14 cellular contexts compared by ENCODE assay signal in the genomic region with DNA sequence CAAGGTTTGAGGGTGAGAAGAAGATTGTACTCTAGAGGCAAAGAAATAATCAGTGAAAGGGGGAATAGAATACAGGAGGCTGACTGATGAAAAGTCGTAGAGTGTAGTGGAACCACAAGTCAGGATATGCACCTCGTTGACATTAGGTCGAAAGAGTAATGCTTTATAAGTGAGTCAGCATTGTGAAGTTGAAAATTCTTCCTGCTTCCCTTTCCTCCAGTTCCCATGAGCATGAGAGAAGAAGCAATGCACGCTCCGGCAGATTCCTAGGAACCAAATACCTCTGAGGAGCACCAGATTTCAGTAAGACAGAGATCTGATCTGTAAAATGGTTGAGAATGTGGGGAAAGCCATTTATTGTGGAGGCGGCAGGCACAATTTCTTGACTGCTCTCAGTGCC. TPM values are rescaled to one million over a fixed set of nuclear protein-coding genes. Genes with fewer than 3 reads are reported as not detected.
DNase-seq lines count a peak whose midpoint lies in the region; ATAC-seq and TF ChIP-seq lines count a peak whose summit lies in the region.
"Had no signal": no experiment of that assay in that cellular context is flagged by ENCODE, and none has a peak within 500 bp of the region (broad histone marks: within the 10 kb centered on the region; RNA-seq: fewer than 3 reads in every experiment).

No MANE protein-coding gene starts in this region.

- no peaks in the 10 kb centered on the region for H3K79me2 ChIP-seq in PC-9 (ENCODE audit: low read depth)

- POLR2A ChIA-PET in PC-9 (lab: Charles Lee; ENCODE audit: unreplicated experiment) = no interaction called here

- H3K27ac ChIP-seq in PC-9 (peak overlapping the region; percentile 75), endodermal cell (ENCODE audit: low read depth, low read length) (no peak overlapping the region)
- H3K27ac ChIP-seq: BLaER1 had no signal

- intact Hi-C loops in PC-9 (cut with micrococcal nuclease; ENCODE audit: unreplicated experiment) = loop anchor here (5.0 to 10.0 kb wide), 2 partner anchors 84 to 1921 kb away; no protein-coding TSS in a partner anchor

- H3K27me3 ChIP-seq in PC-9 (ENCODE audit: insufficient read depth, low read depth) (no peaks in the 10 kb centered on the region), endodermal cell (ENCODE audit: control insufficient read depth, insufficient read depth, low read length, poor library complexity, severe bottlenecking) (no peaks in the 10 kb centered on the region)
- H3K27me3 ChIP-seq: BLaER1 had no signal

- in situ Hi-C loops in Caki2 (cut with HindIII; ENCODE audit: low pct_unique_long_range_greater_than_20kb, low sequenced_read_pairs) = no loop called here

- peaks cover 39% of the 10 kb centered on the region for H3K9me3 Mint-ChIP-seq in endodermal cell
- H3K9me3 Mint-ChIP-seq: stimulated activated effector memory CD8-positive, alpha-beta T cell treated with anti-CD3 and anti-CD28 coated beads, Interleukin-12 subunit alpha, Interleukin-12 subunit beta, amount 100 ng/mL, for 72 hours had no signal

- H2AFZ ChIP-seq in PC-9 = no peak overlapping the region; the same call in 1 of the 2 replicates

- peak; percentile 83 for ATAC-seq in esophagus mucosa
- ATAC-seq: stimulated activated effector memory CD8-positive, alpha-beta T cell treated with anti-CD3 and anti-CD28 coated beads, Interleukin-12 subunit alpha, Interleukin-12 subunit beta, amount 100 ng/mL, for 72 hours had no signal

- 90% methylated on average over 4 to 6 of the region's 6 CpGs for WGBS in endodermal cell (ENCODE audit: insufficient coverage in 1 of 2, insufficient read length in 1 of 2), 2 experiments

- H3K9me2 ChIP-seq in PC-9 (ENCODE audit: insufficient read depth) = no peaks in the 10 kb centered on the region

- no peak overlapping the region for H3K27ac Mint-ChIP-seq in endodermal cell
- H3K27ac Mint-ChIP-seq: stimulated activated effector memory CD8-positive, alpha-beta T cell treated with anti-CD3 and anti-CD28 coated beads, Interleukin-12 subunit alpha, Interleukin-12 subunit beta, amount 100 ng/mL, for 72 hours had no signal

- H3K9me3 ChIP-seq in PC-9 (ENCODE audit: insufficient read depth, low read depth) = 0 out of 2 replicates have a peak, but pooled peaks cover 5% of the 10 kb centered on the region
- H3K9me3 ChIP-seq in endodermal cell (ENCODE audit: control insufficient read depth, low read length) = peaks cover 32% of the 10 kb centered on the region
- H3K9me3 ChIP-seq: BLaER1 had no signal

- TF ChIP-seq CTCF in PC-9 (conservative IDR thresholded peaks at IDR 0.05) (no peak), endodermal cell (conservative IDR thresholded peaks at IDR 0.05) (no peak)

- H3K4me3 ChIP-seq in PC-9 = no peak overlapping the region
- no peak overlapping the region for H3K4me3 ChIP-seq in endodermal cell (ENCODE audit: low read length)
- H3K4me3 ChIP-seq: BLaER1 had no signal

- H3K36me3 ChIP-seq in PC-9 (ENCODE audit: low read depth) = no peaks in the 10 kb centered on the region
- no peaks in the 10 kb centered on the region for H3K36me3 ChIP-seq in endodermal cell (ENCODE audit: control insufficient read depth, insufficient read depth, low read length)
- H3K36me3 ChIP-seq: BLaER1 had no signal

- no peaks in the 10 kb centered on the region for H4K20me1 ChIP-seq in PC-9 (ENCODE audit: insufficient read depth)
- H4K20me1 ChIP-seq: BLaER1 had no signal

- DNase-seq in Caki2 (ENCODE audit: low read depth) = peak; percentile 20
- DNase-seq in PC-9 = peak; percentile 50 to 83
- DNase-seq in myocyte (ENCODE audit: low read depth) = peak; percentile 20
- DNase-seq in germinal center (ENCODE audit: low spot score) = no peak
- no peak for DNase-seq in endodermal cell
- no peak for DNase-seq in NCI-H82 treated with DMSO at 0.1 percent for 48 hours (lab: John Stamatoyannopoulos, UW; ENCODE audit: unreplicated experiment)
- no peak for DNase-seq in NCI-H128 (lab: John Stamatoyannopoulos, UW; ENCODE audit: unreplicated experiment)
- DNase-seq: effector memory CD4-positive, alpha-beta T cell; Karpas-422; occipital lobe had no signal

- CTCF ChIA-PET in PC-9 (lab: Charles Lee) = no interaction called here

- BruUV-seq in PC-9 (replicated peaks; lab: Mats Ljungman, UMichigan) = no TSS peak

- H3K36me3 Mint-ChIP-seq in endodermal cell (ENCODE audit: low read depth) = peaks cover 16% of the 10 kb centered on the region
- H3K36me3 Mint-ChIP-seq: stimulated activated effector memory CD8-positive, alpha-beta T cell treated with anti-CD3 and anti-CD28 coated beads, Interleukin-12 subunit alpha, Interleukin-12 subunit beta, amount 100 ng/mL, for 72 hours had no signal

- peaks cover 40% of the 10 kb centered on the region for H3K27me3 Mint-ChIP-seq in endodermal cell (ENCODE audit: insufficient read depth)

- H3K4me3 Mint-ChIP-seq in endodermal cell = no peak overlapping the region
- H3K4me3 Mint-ChIP-seq: stimulated activated effector memory CD8-positive, alpha-beta T cell treated with anti-CD3 and anti-CD28 coated beads, Interleukin-12 subunit alpha, Interleukin-12 subunit beta, amount 100 ng/mL, for 72 hours had no signal

- no peak overlapping the region for H3K9ac ChIP-seq in endodermal cell (ENCODE audit: extremely low read depth, low read length, poor library complexity, severe bottlenecking)
- H3K9ac ChIP-seq: BLaER1 had no signal

- H3K4me1 Mint-ChIP-seq in endodermal cell = peaks cover 2% of the 10 kb centered on the region
- H3K4me1 Mint-ChIP-seq: stimulated activated effector memory CD8-positive, alpha-beta T cell treated with anti-CD3 and anti-CD28 coated beads, Interleukin-12 subunit alpha, Interleukin-12 subunit beta, amount 100 ng/mL, for 72 hours had no signal

- no peaks in the 10 kb centered on the region for H3F3A ChIP-seq in PC-9 (ENCODE audit: insufficient read depth, low read depth)

- H3K4me2 ChIP-seq in PC-9 = peak overlapping the region; percentile 42
- H3K4me2 ChIP-seq: BLaER1 had no signal

- H3K4me1 ChIP-seq in PC-9 (replicated peaks; ENCODE audit: insufficient read depth) (peaks cover 16% of the 10 kb centered on the region), endodermal cell (ENCODE audit: control insufficient read depth, insufficient read depth, low read length) (no peaks in the 10 kb centered on the region)
- H3K4me1 ChIP-seq: BLaER1 had no signal

RNA-seq across cellular contexts. Expression of a gene that starts 16.5 kb away (rescaled TPM):
- total RNA-seq in Caki2 (2014; rRNA removed; shearing (Covaris generic); ENCODE audit: low replicate concordance) = not detected in 2 replicates
- total RNA-seq in PC-9 (2021) (not detected in 2 replicates), esophagus mucosa (not detected), myocyte (not detected in 2 replicates), endodermal cell (not detected)
- polyA plus RNA-seq in myocyte (2012) = not detected
- not detected for polyA plus RNA-seq in endodermal cell (2013, experiment 1 of 2)
- polyA plus RNA-seq in endodermal cell (2013, experiment 2 of 2) = not detected
- total RNA-seq: G401, occipital lobe had no signal

Comparison
In these comparisons a context has a peak if more than half of its experiments do, and no peak if none do; other contexts are left out.
1. DNase-seq: peak in Caki2 (single experiment), PC-9 (2 of 2) and myocyte (single experiment); none in germinal center (single experiment), endodermal cell (single experiment), NCI-H82 treated with DMSO at 0.1 percent for 48 hours (single experiment) and NCI-H128 (single experiment).